8 cellular contexts compared by ENCODE assay signal in genomic region chr12:98594050-98594853, GRCh38. TPM values are rescaled to one million over a fixed set of nuclear protein-coding genes. Genes with fewer than 3 reads are reported as not detected.
A peak's percentile ranks its signal among the peaks of the same experiment; 100 is the strongest.
DNase-seq lines count a peak whose midpoint lies in the region; TF ChIP-seq lines count a peak whose summit lies in the region.

No MANE protein-coding gene starts in this region.

- peaks cover 5% of the 10 kb centered on the region; the same call in 1 of the 2 replicates for H3K4me1 ChIP-seq in SJSA1 (replicated peaks)

- H3K36me3 Mint-ChIP-seq in dendritic cell treated with granulocyte-macrophage colony-stimulating factor and Interleukin-4, amounts not matched to agents 40 ng/mL and 50 ng/mL, for 4 days (ENCODE audit: low read depth), result peaks cover 57% of the 10 kb centered on the region

- peaks cover 53% of the 10 kb centered on the region for H3K36me3 ChIP-seq in SJSA1

- H3K4me3 Mint-ChIP-seq in dendritic cell treated with granulocyte-macrophage colony-stimulating factor and Interleukin-4, amounts not matched to agents 40 ng/mL and 50 ng/mL, for 4 days, result peak overlapping the region; percentile 95

- peak overlapping the region; percentile 92 for H3K27ac Mint-ChIP-seq in dendritic cell treated with granulocyte-macrophage colony-stimulating factor and Interleukin-4, amounts not matched to agents 40 ng/mL and 50 ng/mL, for 4 days

- no peaks in the 10 kb centered on the region for H3K9me3 Mint-ChIP-seq in dendritic cell treated with granulocyte-macrophage colony-stimulating factor and Interleukin-4, amounts not matched to agents 40 ng/mL and 50 ng/mL, for 4 days

- no peak for TF ChIP-seq CTCF in HFF-Myc (IDR thresholded peaks at IDR 0.05; ENCODE audit: low read depth, low read length, missing control alignments)

- DNase-seq in Daoy (ENCODE audit: low read depth), result peak; percentile 21
- DNase-seq in HFF-Myc (ENCODE audit: extremely low read depth, low read depth), result no peak
- peak in 1 of 2 experiments; percentile 42 for DNase-seq in SJSA1 (ENCODE audit: low read depth in 1 of 2, low spot score in 2 of 2)
- peak; percentile 38 for DNase-seq in medulla oblongata (ENCODE audit: extremely low spot score)
- DNase-seq in substantia nigra (lab: John Stamatoyannopoulos, UW), result peak in 19 of 49 donors; percentile 13 to 71 (median 49)
- DNase-seq in SHP77 (lab: John Stamatoyannopoulos, UW), result no peak
- no peak for DNase-seq in germinal center (ENCODE audit: low spot score)

- H3K4me3 ChIP-seq in HFF-Myc (replicated peaks; ENCODE audit: low read depth, low read length) (peak overlapping the region; percentile 100), SJSA1 (peak overlapping the region; percentile 73)

- no peaks in the 10 kb centered on the region for H3K27me3 Mint-ChIP-seq in dendritic cell treated with granulocyte-macrophage colony-stimulating factor and Interleukin-4, amounts not matched to agents 40 ng/mL and 50 ng/mL, for 4 days

- H3K27ac ChIP-seq in SJSA1 (peak overlapping the region; percentile 85), substantia nigra (ENCODE audit: low read depth, low read length, poor library complexity, severe bottlenecking) (peak overlapping the region; percentile 88)

- H3K9me3 ChIP-seq in SJSA1 (replicated peaks), result no peaks in the 10 kb centered on the region

- H3K27me3 ChIP-seq in SJSA1 (replicated peaks), result no peaks in the 10 kb centered on the region

- H3K4me1 Mint-ChIP-seq in dendritic cell treated with granulocyte-macrophage colony-stimulating factor and Interleukin-4, amounts not matched to agents 40 ng/mL and 50 ng/mL, for 4 days (ENCODE audit: low read depth), result peaks cover 23% of the 10 kb centered on the region

- intact Hi-C loops in dendritic cell treated with granulocyte-macrophage colony-stimulating factor and Interleukin-4, amounts not matched to agents 40 ng/mL and 50 ng/mL, for 4 days (cut with micrococcal nuclease), result no loop called here

RNA-seq across cellular contexts. Expression of gene SLC25A3, which starts 0.8 kb away (rescaled TPM):
- 957 and 1,071 TPM in 2 replicates for total RNA-seq in Daoy (2014; rRNA removed; shearing (Covaris generic))
- total RNA-seq in SJSA1 (2014; rRNA removed; shearing (Covaris generic)), result 907 and 1,192 TPM in 2 replicates

RNA-seq across cellular contexts. Expression of gene IKBIP, which starts 50.3 kb away (rescaled TPM):
- total RNA-seq in Daoy (2014; rRNA removed; shearing (Covaris generic)), result 55.3 and 81.4 TPM in 2 replicates
- total RNA-seq in SJSA1 (2014; rRNA removed; shearing (Covaris generic)), result 86.0 and 103 TPM in 2 replicates

RNA-seq across cellular contexts. Expression of gene APAF1, which starts 50.8 kb away (rescaled TPM):
- total RNA-seq in Daoy (2014; rRNA removed; shearing (Covaris generic)), result 13.3 and 14.9 TPM in 2 replicates
- total RNA-seq in SJSA1 (2014; rRNA removed; shearing (Covaris generic)), result 25.4 and 41.4 TPM in 2 replicates

Comparison
In these comparisons a context has a peak if more than half of its experiments do, and no peak if none do; other contexts are left out.
1. DNase-seq: peak in Daoy (single experiment) and medulla oblongata (single experiment); none in HFF-Myc (single experiment), SHP77 (0 of 2) and germinal center (single experiment).